Comparison of ENCODE assay signal across 20 cellular contexts in the genomic region with DNA sequence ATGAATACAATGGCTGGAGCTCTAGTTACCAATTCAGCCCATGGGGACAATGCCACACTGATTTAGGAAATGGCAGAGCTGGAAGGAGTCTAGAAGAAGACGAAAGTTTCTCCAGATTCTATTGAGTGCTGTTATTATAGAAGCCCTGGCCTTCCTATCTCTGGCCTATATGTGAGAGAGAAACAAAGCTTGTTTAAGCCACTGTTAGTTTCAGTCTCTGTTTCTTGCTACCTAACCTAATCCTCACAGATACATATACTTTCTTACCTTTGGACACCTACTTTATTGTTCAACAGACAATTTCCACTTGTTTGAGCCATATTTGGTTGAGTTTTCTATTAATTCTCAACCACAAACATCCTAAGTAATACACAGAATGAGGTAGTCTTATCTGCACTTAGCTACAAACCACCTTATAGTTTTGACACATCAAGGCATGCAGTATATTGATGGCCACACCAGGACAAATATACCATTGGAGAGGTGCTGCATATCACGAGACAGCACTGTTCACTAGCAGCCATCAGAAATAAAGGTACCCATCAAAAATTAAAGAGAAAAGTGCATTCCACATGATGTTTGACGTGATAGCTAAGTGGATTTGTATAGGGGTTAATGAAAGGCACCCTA.
DNase-seq lines count a peak whose midpoint lies in the region; ATAC-seq lines count a peak whose summit lies in the region.
"Had no signal": no experiment of that assay in that cellular context is flagged by ENCODE, and none has a peak within 500 bp of the region (broad histone marks: within the 10 kb centered on the region; RNA-seq: fewer than 3 reads in every experiment).

No MANE protein-coding gene starts in this region.

- peaks cover 24% of the 10 kb centered on the region for H3K4me1 Mint-ChIP-seq in stimulated activated naive CD8-positive, alpha-beta T cell treated with anti-CD3 and anti-CD28 coated beads, Interleukin-15, amount 100 ng/mL, for 72 hours

- no peak overlapping the region for H3K4me3 Mint-ChIP-seq in stimulated activated naive CD8-positive, alpha-beta T cell treated with anti-CD3 and anti-CD28 coated beads, Interleukin-15, amount 100 ng/mL, for 72 hours
- H3K4me3 Mint-ChIP-seq: activated CD4-positive, alpha-beta T cell treated with anti-CD3 and anti-CD28 coated beads for 36 hours; T-helper 17 cell had no signal

- peaks cover 12 to 17% of the 10 kb centered on the region in 2 donors for H3K9me3 Mint-ChIP-seq in stimulated activated naive CD8-positive, alpha-beta T cell treated with anti-CD3 and anti-CD28 coated beads, Interleukin-15, amount 100 ng/mL, for 72 hours

- no peak for DNase-seq in stimulated activated naive CD8-positive, alpha-beta T cell treated with anti-CD3 and anti-CD28 coated beads, Interleukin-15, amount 100 ng/mL, for 72 hours
- no peak for DNase-seq in stimulated activated naive CD8-positive, alpha-beta T cell treated with anti-CD3 and anti-CD28 coated beads, Interleukin-15, Interleukin-2, amounts not matched to agents 100 U/mL and 50 U/mL, for 24 hours
- DNase-seq in NOMO-1 treated with dmso at 0.1 percent for 144 hours (lab: John Stamatoyannopoulos, UW; ENCODE audit: unreplicated experiment), result no peak
- DNase-seq in DMS 273 treated with DMSO at 0.1 percent for 48 hours (lab: John Stamatoyannopoulos, UW), result no peak
- DNase-seq in stimulated activated naive CD4-positive, alpha-beta T cell (lab: John Stamatoyannopoulos, UW), result no peak
- DNase-seq in hippocampal formation (lab: John Stamatoyannopoulos, UW), result no peak
- DNase-seq: ACHN; activated CD4-positive, alpha-beta T cell treated with anti-CD3 and anti-CD28 coated beads for 36 hours; aorta; cortex of kidney; erythroblast; heart left ventricle; Karpas-422; NCI-H187 treated with DMSO at 0.1 percent for 48 hours; NCI-H526; pancreas; small intestine; T-helper 17 cell had no signal

- H3K27ac Mint-ChIP-seq in stimulated activated naive CD8-positive, alpha-beta T cell treated with anti-CD3 and anti-CD28 coated beads, Interleukin-15, amount 100 ng/mL, for 72 hours, result no peak overlapping the region
- H3K27ac Mint-ChIP-seq: activated CD4-positive, alpha-beta T cell treated with anti-CD3 and anti-CD28 coated beads for 36 hours; T-helper 17 cell had no signal

- peak; percentile 73 for ATAC-seq in stimulated activated naive CD8-positive, alpha-beta T cell treated with anti-CD3 and anti-CD28 coated beads, Interleukin-15, amount 100 ng/mL, for 72 hours
- ATAC-seq in stimulated activated naive CD8-positive, alpha-beta T cell treated with anti-CD3 and anti-CD28 coated beads, Interleukin-15, Interleukin-2, amounts not matched to agents 100 U/mL and 50 U/mL, for 24 hours, result no peak
- peak; percentile 84 for ATAC-seq in GM21528 (IDR thresholded peaks at IDR 0.05; ENCODE audit: low FRiP score, unreplicated experiment)
- ATAC-seq in HG03095 (IDR thresholded peaks at IDR 0.05; ENCODE audit: unreplicated experiment), result peak; percentile 79
- ATAC-seq: activated CD4-positive, alpha-beta T cell treated with anti-CD3 and anti-CD28 coated beads for 36 hours; heart left ventricle; pancreas; T-helper 17 cell had no signal

- H3K27me3 Mint-ChIP-seq in stimulated activated naive CD8-positive, alpha-beta T cell treated with anti-CD3 and anti-CD28 coated beads, Interleukin-15, amount 100 ng/mL, for 72 hours, result peaks cover 64% of the 10 kb centered on the region
- H3K27me3 Mint-ChIP-seq: T-helper 17 cell had no signal
